10 cellular contexts compared by ENCODE assay signal in genomic region chr4:123976285-123976684, GRCh38.
A peak's percentile ranks its signal among the peaks of the same experiment; 100 is the strongest.
DNase-seq lines count a peak whose midpoint lies in the region; ATAC-seq and TF ChIP-seq lines count a peak whose summit lies in the region.
"Had no signal": no experiment of that assay in that cellular context is flagged by ENCODE, and none has a peak within 500 bp of the region (broad histone marks: within the 10 kb centered on the region; RNA-seq: fewer than 3 reads in every experiment).

No MANE protein-coding gene starts in this region.

- peak overlapping the region in 1 of 2 experiments; percentile 59 for H3K14ac ChIP-seq in mesenchymal stem cell (ENCODE audit: low read length in 2 of 2)

- no peaks in the 10 kb centered on the region for H3K36me3 ChIP-seq in mesenchymal stem cell (ENCODE audit: control insufficient read depth in 1 of 2, insufficient read depth in 2 of 2, low read depth in 1 of 2, low read length in 2 of 2)
- H3K36me3 ChIP-seq: BE2C had no signal

- ATAC-seq in WTC11 = peak; percentile 65
- ATAC-seq in GM21737 (IDR thresholded peaks at IDR 0.05; ENCODE audit: unreplicated experiment) = no peak
- ATAC-seq in stimulated activated memory B cell treated with anti-CD40 and anti-IgM and Interleukin-4, amounts not matched to agents 10 μg/mL and 1 μg/mL and 100 μg/mL, for 72 hours = no peak

- no peak overlapping the region for H2BK15ac ChIP-seq in mesenchymal stem cell (ENCODE audit: low read depth, poor library complexity, severe bottlenecking)

- H2AFZ ChIP-seq in mesenchymal stem cell (ENCODE audit: low read depth, low read length) = peak overlapping the region; percentile 44

- no peaks in the 10 kb centered on the region for H3K27me3 ChIP-seq in mesenchymal stem cell (ENCODE audit: control insufficient read depth in 1 of 2, insufficient read depth in 1 of 2, low read length in 2 of 2)
- H3K27me3 ChIP-seq: BE2C had no signal

- no peaks in the 10 kb centered on the region for H3K79me1 ChIP-seq in mesenchymal stem cell (replicated peaks; ENCODE audit: low read length, poor library complexity, severe bottlenecking)

- POLR2A ChIA-PET in WTC11 (lab: Charles Lee) = no interaction called here

- no peak overlapping the region for H2BK120ac ChIP-seq in mesenchymal stem cell (ENCODE audit: low read depth, low read length)

- no peak overlapping the region for H3K4me3 ChIP-seq in mesenchymal stem cell (ENCODE audit: insufficient read depth in 1 of 2, low read depth in 1 of 2, low read length in 2 of 2)

- peak overlapping the region in 1 of 2 experiments; percentile 33 for H3K4ac ChIP-seq in mesenchymal stem cell (ENCODE audit: low read depth in 1 of 2, low read length in 2 of 2)

- 35% methylated on average over 7 of the region's 7 CpGs for WGBS in mesenchymal stem cell

- peaks cover 63% of the 10 kb centered on the region for H3K9me3 Mint-ChIP-seq in WTC11
- H3K9me3 Mint-ChIP-seq in stimulated activated memory B cell treated with anti-CD40 and anti-IgM and Interleukin-4, amounts not matched to agents 10 μg/mL and 1 μg/mL and 100 μg/mL, for 72 hours = peaks cover 3% of the 10 kb centered on the region

- H3K27ac ChIP-seq in mesenchymal stem cell (ENCODE audit: low read length, poor library complexity, severe bottlenecking) = no peak overlapping the region

- no peak overlapping the region for H3K9ac ChIP-seq in mesenchymal stem cell (ENCODE audit: low read length)

- in situ Hi-C loops in KBM-7 (cut with MboI; ENCODE audit: low pct_unique_long_range_greater_than_20kb, low sequenced_read_pairs) = no loop called here

- H3K4me3 Mint-ChIP-seq in WTC11 = no peak overlapping the region; the same call in 1 of the 2 replicates
- H3K4me3 Mint-ChIP-seq in stimulated activated memory B cell treated with anti-CD40 and anti-IgM and Interleukin-4, amounts not matched to agents 10 μg/mL and 1 μg/mL and 100 μg/mL, for 72 hours = no peak overlapping the region
- H3K4me3 Mint-ChIP-seq: activated naive CD4-positive, alpha-beta T cell treated with anti-CD3 and anti-CD28 coated beads for 36 hours had no signal

- H3K27ac Mint-ChIP-seq in WTC11 = peak overlapping the region; percentile 81
- H3K27ac Mint-ChIP-seq in stimulated activated memory B cell treated with anti-CD40 and anti-IgM and Interleukin-4, amounts not matched to agents 10 μg/mL and 1 μg/mL and 100 μg/mL, for 72 hours = no peak overlapping the region
- H3K27ac Mint-ChIP-seq: activated naive CD4-positive, alpha-beta T cell treated with anti-CD3 and anti-CD28 coated beads for 36 hours had no signal

- H2BK5ac ChIP-seq in mesenchymal stem cell (ENCODE audit: low read depth, low read length, poor library complexity, severe bottlenecking) = no peak overlapping the region

- H3K4me1 Mint-ChIP-seq in WTC11 = peaks cover 39% of the 10 kb centered on the region
- no peaks in the 10 kb centered on the region for H3K4me1 Mint-ChIP-seq in stimulated activated memory B cell treated with anti-CD40 and anti-IgM and Interleukin-4, amounts not matched to agents 10 μg/mL and 1 μg/mL and 100 μg/mL, for 72 hours

- no peak overlapping the region for H2AK5ac ChIP-seq in mesenchymal stem cell (ENCODE audit: low read length, severe bottlenecking)

- H3K9me3 ChIP-seq in mesenchymal stem cell (ENCODE audit: control insufficient read depth, low read length) = peaks cover 16% of the 10 kb centered on the region
- H3K9me3 ChIP-seq: BE2C had no signal

- DNase-seq in COLO668 (lab: John Stamatoyannopoulos, UW; ENCODE audit: unreplicated experiment) (peak; percentile 19), KBM-7 (peak; percentile 27), WTC11 (ENCODE audit: low spot score) (no peak), mesenchymal stem cell (peak; percentile 21), foreskin melanocyte (no peak)
- DNase-seq in activated CD8-positive, alpha-beta memory T cell treated with anti-CD3 and anti-CD28 coated beads, Interleukin-2, amount 50 U/mL, for 48 hours = no peak
- DNase-seq: activated naive CD4-positive, alpha-beta T cell treated with anti-CD3 and anti-CD28 coated beads for 36 hours; BE2C had no signal

- H3K23ac ChIP-seq in mesenchymal stem cell (ENCODE audit: low read length in 2 of 2) = peak overlapping the region in 1 of 2 experiments; percentile 83

- H3K4me1 ChIP-seq in mesenchymal stem cell (ENCODE audit: control insufficient read depth, insufficient read depth, low read depth, low read length) = peaks cover 3% of the 10 kb centered on the region
- H3K4me1 ChIP-seq: BE2C had no signal

- H3K36me3 Mint-ChIP-seq in WTC11 = peaks cover 61% of the 10 kb centered on the region
- no peaks in the 10 kb centered on the region for H3K36me3 Mint-ChIP-seq in stimulated activated memory B cell treated with anti-CD40 and anti-IgM and Interleukin-4, amounts not matched to agents 10 μg/mL and 1 μg/mL and 100 μg/mL, for 72 hours

- H3K27me3 Mint-ChIP-seq in WTC11 (ENCODE audit: low read depth) = no peaks in the 10 kb centered on the region
- no peaks in the 10 kb centered on the region for H3K27me3 Mint-ChIP-seq in stimulated activated memory B cell treated with anti-CD40 and anti-IgM and Interleukin-4, amounts not matched to agents 10 μg/mL and 1 μg/mL and 100 μg/mL, for 72 hours

- H3K18ac ChIP-seq in mesenchymal stem cell (ENCODE audit: low read depth in 1 of 2, low read length in 2 of 2) = peak overlapping the region; percentile 64 to 72

- CTCF ChIA-PET in WTC11 (lab: Charles Lee) = interaction anchor here (1.6 kb wide), 1 partner anchor 19 kb away, joined by 4 read pairs; no protein-coding TSS in a partner anchor

- no peak overlapping the region for H4K91ac ChIP-seq in mesenchymal stem cell (ENCODE audit: low read length)

- peak overlapping the region; percentile 93 for H4K8ac ChIP-seq in mesenchymal stem cell (ENCODE audit: low read length)

- H3K4me2 ChIP-seq in mesenchymal stem cell (ENCODE audit: low read length, poor library complexity, severe bottlenecking) = no peak overlapping the region

- peak overlapping the region; percentile 38 to 63 for H2BK12ac ChIP-seq in mesenchymal stem cell (ENCODE audit: low read length in 2 of 2)

- TF ChIP-seq CTCF in WTC11 (IDR thresholded peaks at IDR 0.05) = no peak

TF ChIP-seq in WTC11, 78 proteins besides CTCF, POLR2A, EP300 and RAD21:
- TF ChIP-seq TEAD1 (CRISPR knock-in tag; IDR thresholded peaks at IDR 0.05) (peak; percentile 57; the same call in 1 of the 2 replicates), ZNF121 (CRISPR knock-in tag; IDR thresholded peaks at IDR 0.05) (no peak), EMX1 (CRISPR knock-in tag; IDR thresholded peaks at IDR 0.05) (no peak), FOXP4 (CRISPR knock-in tag; IDR thresholded peaks at IDR 0.05) (peak; percentile 29; the same call in 1 of the 2 replicates), ZNF416 (CRISPR knock-in tag; IDR thresholded peaks at IDR 0.05) (no peak), FOXK1 (CRISPR knock-in tag; IDR thresholded peaks at IDR 0.05) (0 out of 2 replicates have a peak, but pooled peaks have one; percentile 39)

Comparison
In these comparisons a context has a peak if more than half of its experiments do, and no peak if none do; other contexts are left out.
1. DNase-seq: peak in COLO668 (single experiment), KBM-7 (single experiment) and mesenchymal stem cell (single experiment); none in WTC11 (single experiment), activated CD8-positive, alpha-beta memory T cell treated with anti-CD3 and anti-CD28 coated beads, Interleukin-2, amount 50 U/mL, for 48 hours (single experiment) and foreskin melanocyte (single experiment).